In genomic region chr16:12793120-12793889, GRCh38 we compare ENCODE assay signal across 29 cellular contexts.
"Had no signal": no experiment of that assay in that cellular context is flagged by ENCODE, and none has a peak within 500 bp of the region (broad histone marks: within the 10 kb centered on the region; RNA-seq: fewer than 3 reads in every experiment).

No MANE protein-coding gene starts in this region.

- H3K36me3 ChIP-seq: gastrocnemius medialis, ovary, prostate gland, right atrium auricular region, upper lobe of left lung had no signal

- ATAC-seq: activated CD4-positive, CD25-positive, alpha-beta regulatory T cell treated with anti-CD3 and anti-CD28 coated beads, Interleukin-2, amount 50 U/mL, for 24 hours; activated CD8-positive, alpha-beta memory T cell treated with anti-CD3 and anti-CD28 coated beads, Interleukin-2, amount 10 ng/mL, durations not matched to agents 7 days and 5 days; activated CD8-positive, alpha-beta T cell treated with anti-CD3 and anti-CD28 coated beads for 36 hours; body of pancreas; effector memory CD8-positive, alpha-beta T cell; gastrocnemius medialis; left lung; natural killer cell; stimulated activated naive CD8-positive, alpha-beta T cell treated with anti-CD3 and anti-CD28 coated beads, Interleukin-15, Interleukin-2, amounts not matched to agents 100 U/mL and 50 U/mL, for 24 hours had no signal

- H3K27ac ChIP-seq: body of pancreas, esophagus squamous epithelium, gastrocnemius medialis, left lung, ovary, prostate gland, right atrium auricular region, upper lobe of left lung had no signal

- H3K9me3 ChIP-seq: body of pancreas, esophagus squamous epithelium, gastrocnemius medialis, left lung, ovary, prostate gland, right atrium auricular region, upper lobe of left lung had no signal

- H3K9me3 Mint-ChIP-seq: immature natural killer cell, natural killer cell had no signal

- H3K4me3 Mint-ChIP-seq: activated CD4-positive, alpha-beta T cell treated with anti-CD3 and anti-CD28 coated beads, Interleukin-2, amount 10 ng/mL, durations not matched to agents 7 days and 5 days; activated CD8-positive, alpha-beta memory T cell treated with anti-CD3 and anti-CD28 coated beads, Interleukin-2, amount 10 ng/mL, durations not matched to agents 7 days and 5 days; activated CD8-positive, alpha-beta T cell treated with anti-CD3 and anti-CD28 coated beads for 36 hours; effector memory CD8-positive, alpha-beta T cell; immature natural killer cell; natural killer cell; T-helper 1 cell treated with Interleukin-12 subunit alpha and Interleukin-12 subunit beta and Interleukin-4 antibody, amounts not matched to agents 30 μg/mL and 1 μg/mL, for 36 hours had no signal

- H3K27me3 ChIP-seq: body of pancreas, dorsolateral prefrontal cortex, esophagus squamous epithelium, gastrocnemius medialis, left lung, ovary, right atrium auricular region, upper lobe of left lung had no signal

- H3K4me1 ChIP-seq: body of pancreas, gastrocnemius medialis, prostate gland, right atrium auricular region, upper lobe of left lung had no signal

- H3K4me3 ChIP-seq: body of pancreas, dorsolateral prefrontal cortex, esophagus squamous epithelium, gastrocnemius medialis, left lung, ovary, prostate gland, right atrium auricular region, upper lobe of left lung had no signal

- H3K27ac Mint-ChIP-seq: activated CD4-positive, alpha-beta T cell treated with anti-CD3 and anti-CD28 coated beads, Interleukin-2, amount 10 ng/mL, durations not matched to agents 7 days and 5 days; activated CD8-positive, alpha-beta memory T cell treated with anti-CD3 and anti-CD28 coated beads, Interleukin-2, amount 10 ng/mL, durations not matched to agents 7 days and 5 days; activated CD8-positive, alpha-beta T cell treated with anti-CD3 and anti-CD28 coated beads for 36 hours; immature natural killer cell; natural killer cell; T-helper 1 cell treated with Interleukin-12 subunit alpha and Interleukin-12 subunit beta and Interleukin-4 antibody, amounts not matched to agents 30 μg/mL and 1 μg/mL, for 36 hours had no signal

- H3K27me3 Mint-ChIP-seq: activated CD4-positive, alpha-beta T cell treated with anti-CD3 and anti-CD28 coated beads, Interleukin-2, amount 10 ng/mL, durations not matched to agents 7 days and 5 days; activated CD8-positive, alpha-beta memory T cell treated with anti-CD3 and anti-CD28 coated beads, Interleukin-2, amount 10 ng/mL, durations not matched to agents 7 days and 5 days; activated CD8-positive, alpha-beta T cell treated with anti-CD3 and anti-CD28 coated beads for 36 hours; effector memory CD8-positive, alpha-beta T cell had no signal

- DNase-seq: activated CD4-positive, alpha-beta T cell treated with anti-CD3 and anti-CD28 coated beads, Interleukin-2, amount 10 ng/mL, durations not matched to agents 7 days and 5 days; activated CD8-positive, alpha-beta memory T cell treated with anti-CD3 and anti-CD28 coated beads, Interleukin-2, amount 10 ng/mL, durations not matched to agents 7 days and 5 days; activated CD8-positive, alpha-beta T cell treated with anti-CD3 and anti-CD28 coated beads for 36 hours; activated effector memory CD4-positive, alpha-beta T cell treated with anti-CD3 and anti-CD28 coated beads, Interleukin-2, amount 50 U/mL, for 16 hours; activated naive CD4-positive, alpha-beta T cell treated with anti-CD3 and anti-CD28 coated beads, Interleukin-2, amount 50 U/mL, for 16 hours; activated T-cell treated with anti-CD3 and anti-CD28 coated beads for 4 hours; anterior cingulate cortex; body of pancreas; caudate nucleus; dorsolateral prefrontal cortex; effector memory CD8-positive, alpha-beta T cell; esophagus squamous epithelium; gastrocnemius medialis; head of caudate nucleus; hypothalamus; immature natural killer cell; left lung; midbrain; natural killer cell; ovary; stimulated activated CD4-positive, alpha-beta T cell treated with anti-CD3 and anti-CD28 coated beads, Interleukin-12 subunit alpha, Interleukin-12 subunit beta, amount 100 ng/mL, for 4 hours; stimulated activated CD4-positive, alpha-beta T cell treated with anti-CD3 and anti-CD28 coated beads, Interleukin-4, amount 100 ng/mL, for 4 hours; stimulated activated naive CD8-positive, alpha-beta T cell treated with anti-CD3 and anti-CD28 coated beads, Interleukin-15, Interleukin-2, amounts not matched to agents 100 U/mL and 50 U/mL, for 24 hours; T1000 had no signal

- H3K4me1 Mint-ChIP-seq: activated CD4-positive, alpha-beta T cell treated with anti-CD3 and anti-CD28 coated beads, Interleukin-2, amount 10 ng/mL, durations not matched to agents 7 days and 5 days; activated CD8-positive, alpha-beta memory T cell treated with anti-CD3 and anti-CD28 coated beads, Interleukin-2, amount 10 ng/mL, durations not matched to agents 7 days and 5 days; immature natural killer cell had no signal

- H3K36me3 Mint-ChIP-seq: natural killer cell had no signal
